In genomic region chr13:94411747-94412146, GRCh38 we compare ENCODE assay signal across 24 cellular contexts.
DNase-seq lines count a peak whose midpoint lies in the region; ATAC-seq lines count a peak whose summit lies in the region.
"Had no signal": no experiment of that assay in that cellular context is flagged by ENCODE, and none has a peak within 500 bp of the region (broad histone marks: within the 10 kb centered on the region; RNA-seq: fewer than 3 reads in every experiment).

No MANE protein-coding gene starts in this region.

- H3K79me2 ChIP-seq in ACC112 (ENCODE audit: control insufficient read depth, insufficient read depth, low read length, unreplicated experiment) = no peaks in the 10 kb centered on the region

- POLR2A ChIA-PET in activated CD4-positive, alpha-beta T cell treated with anti-CD3 and anti-CD28 coated beads for 36 hours (lab: Charles Lee) = no interaction called here

- H3K27ac ChIP-seq in ACC112 (ENCODE audit: low read depth, low read length) = no peak overlapping the region
- H3K27ac ChIP-seq: 22Rv1; BLaER1 treated with 17β-estradiol and CSF1 and Interleukin-3, amounts not matched to agents 10 nM and 100 nM; HL-60; PC-9 had no signal

- H3K9me3 Mint-ChIP-seq in activated CD4-positive, alpha-beta T cell treated with anti-CD3 and anti-CD28 coated beads for 36 hours (ENCODE audit: low read depth) = peaks cover 3% of the 10 kb centered on the region
- H3K9me3 Mint-ChIP-seq in activated naive CD4-positive, alpha-beta T cell treated with anti-CD3 and anti-CD28 coated beads for 36 hours = peaks cover 3% of the 10 kb centered on the region
- H3K9me3 Mint-ChIP-seq in activated naive CD4-positive, alpha-beta T cell treated with anti-CD3 and anti-CD28 coated beads, Interleukin-2, amount 10 ng/mL, durations not matched to agents 7 days and 5 days = peaks cover 1% of the 10 kb centered on the region
- peaks cover 4% of the 10 kb centered on the region for H3K9me3 Mint-ChIP-seq in activated T-helper 17 cell treated with anti-CD3 and anti-CD28 coated beads, Interleukin-2, amount 50 U/mL, for 72 hours

- H3K4me3 ChIP-seq in ACC112 (ENCODE audit: low read depth, low read length) = no peak overlapping the region
- H3K4me3 ChIP-seq: BLaER1 treated with 17β-estradiol and CSF1 and Interleukin-3, amounts not matched to agents 10 nM and 100 nM; HAP-1; PC-9 had no signal

- peak; percentile 29 for DNase-seq in activated CD4-positive, alpha-beta T cell treated with anti-CD3 and anti-CD28 coated beads for 36 hours
- no peak for DNase-seq in activated CD4-positive, alpha-beta T cell treated with anti-CD3 and anti-CD28 coated beads, Interleukin-2, amount 50 U/mL, for 48 hours
- no peak for DNase-seq in activated naive CD4-positive, alpha-beta T cell treated with anti-CD3 and anti-CD28 coated beads for 36 hours
- DNase-seq in activated naive CD4-positive, alpha-beta T cell treated with anti-CD3 and anti-CD28 coated beads, Interleukin-2, amount 10 ng/mL, durations not matched to agents 7 days and 5 days = no peak
- no peak for DNase-seq in NCI-H1694 treated with DMSO at 0.1 percent for 48 hours (lab: John Stamatoyannopoulos, UW)
- DNase-seq in cardiac septum (ENCODE audit: low spot score) = no peak
- DNase-seq: Caco-2; CD4-positive, alpha-beta memory T cell; DMS 273 treated with DMSO at 0.1 percent for 48 hours; DMS79 treated with DMSO at 0.1 percent for 48 hours; KG1; NCI-H1092; NCI-H1436; NCI-H1930; NCI-H510A; NCI-H748 treated with DMSO at 0.1 percent for 48 hours; PC-9; RPMI8226 had no signal

- CTCF ChIA-PET in activated CD4-positive, alpha-beta T cell treated with anti-CD3 and anti-CD28 coated beads for 36 hours (lab: Charles Lee) = interaction anchor here (1.6 kb wide), 1 partner anchor 14 kb away, joined by 4 read pairs; no protein-coding TSS in a partner anchor
- CTCF ChIA-PET in activated naive CD4-positive, alpha-beta T cell treated with anti-CD3 and anti-CD28 coated beads for 36 hours (lab: Charles Lee) = interaction anchor here (1.0 kb wide), 1 partner anchor 9 kb away, joined by 3 read pairs; no protein-coding TSS in a partner anchor
- CTCF ChIA-PET in activated naive CD4-positive, alpha-beta T cell treated with anti-CD3 and anti-CD28 coated beads, Interleukin-2, amount 10 ng/mL, durations not matched to agents 7 days and 5 days (lab: Charles Lee) = no interaction called here

- no peaks in the 10 kb centered on the region for H3K27me3 ChIP-seq in ACC112 (ENCODE audit: insufficient read depth, low read length)
- H3K27me3 ChIP-seq: BLaER1 treated with 17β-estradiol and CSF1 and Interleukin-3, amounts not matched to agents 10 nM and 100 nM had no signal

- no peak overlapping the region for H3K27ac Mint-ChIP-seq in activated CD4-positive, alpha-beta T cell treated with anti-CD3 and anti-CD28 coated beads for 36 hours
- H3K27ac Mint-ChIP-seq in activated naive CD4-positive, alpha-beta T cell treated with anti-CD3 and anti-CD28 coated beads for 36 hours = peak overlapping the region; percentile 8
- H3K27ac Mint-ChIP-seq in activated naive CD4-positive, alpha-beta T cell treated with anti-CD3 and anti-CD28 coated beads, Interleukin-2, amount 10 ng/mL, durations not matched to agents 7 days and 5 days = no peak overlapping the region
- H3K27ac Mint-ChIP-seq in activated T-helper 17 cell treated with anti-CD3 and anti-CD28 coated beads, Interleukin-2, amount 50 U/mL, for 72 hours = no peak overlapping the region
- H3K27ac Mint-ChIP-seq: CD4-positive, alpha-beta memory T cell had no signal

- no peak overlapping the region for H3K4me3 Mint-ChIP-seq in activated CD4-positive, alpha-beta T cell treated with anti-CD3 and anti-CD28 coated beads for 36 hours
- H3K4me3 Mint-ChIP-seq in activated naive CD4-positive, alpha-beta T cell treated with anti-CD3 and anti-CD28 coated beads for 36 hours = no peak overlapping the region
- H3K4me3 Mint-ChIP-seq in activated naive CD4-positive, alpha-beta T cell treated with anti-CD3 and anti-CD28 coated beads, Interleukin-2, amount 10 ng/mL, durations not matched to agents 7 days and 5 days = no peak overlapping the region
- H3K4me3 Mint-ChIP-seq in activated T-helper 17 cell treated with anti-CD3 and anti-CD28 coated beads, Interleukin-2, amount 50 U/mL, for 72 hours = no peak overlapping the region
- H3K4me3 Mint-ChIP-seq: CD4-positive, alpha-beta memory T cell had no signal

- peaks cover 16% of the 10 kb centered on the region for H3K27me3 Mint-ChIP-seq in activated CD4-positive, alpha-beta T cell treated with anti-CD3 and anti-CD28 coated beads for 36 hours
- H3K27me3 Mint-ChIP-seq in activated naive CD4-positive, alpha-beta T cell treated with anti-CD3 and anti-CD28 coated beads for 36 hours (ENCODE audit: low read depth) = peaks cover 10% of the 10 kb centered on the region
- H3K27me3 Mint-ChIP-seq in activated naive CD4-positive, alpha-beta T cell treated with anti-CD3 and anti-CD28 coated beads, Interleukin-2, amount 10 ng/mL, durations not matched to agents 7 days and 5 days = peaks cover 4% of the 10 kb centered on the region
- peaks cover 27% of the 10 kb centered on the region for H3K27me3 Mint-ChIP-seq in activated T-helper 17 cell treated with anti-CD3 and anti-CD28 coated beads, Interleukin-2, amount 50 U/mL, for 72 hours

- H2AFZ ChIP-seq in ACC112 (ENCODE audit: low read length, unreplicated experiment) = peak overlapping the region; percentile 62
- H2AFZ ChIP-seq: PC-9 had no signal

- H3K4me1 Mint-ChIP-seq in activated CD4-positive, alpha-beta T cell treated with anti-CD3 and anti-CD28 coated beads for 36 hours = peaks cover 36% of the 10 kb centered on the region
- H3K4me1 Mint-ChIP-seq in activated naive CD4-positive, alpha-beta T cell treated with anti-CD3 and anti-CD28 coated beads for 36 hours (ENCODE audit: low read depth) = peaks cover 16% of the 10 kb centered on the region
- H3K4me1 Mint-ChIP-seq in activated naive CD4-positive, alpha-beta T cell treated with anti-CD3 and anti-CD28 coated beads, Interleukin-2, amount 10 ng/mL, durations not matched to agents 7 days and 5 days = no peaks in the 10 kb centered on the region
- no peaks in the 10 kb centered on the region for H3K4me1 Mint-ChIP-seq in activated T-helper 17 cell treated with anti-CD3 and anti-CD28 coated beads, Interleukin-2, amount 50 U/mL, for 72 hours
- H3K4me1 Mint-ChIP-seq: CD4-positive, alpha-beta memory T cell had no signal

- intact Hi-C loops in activated CD4-positive, alpha-beta T cell treated with anti-CD3 and anti-CD28 coated beads for 36 hours (cut with DNase I, micrococcal nuclease) = no loop called here
- intact Hi-C loops in activated naive CD4-positive, alpha-beta T cell treated with anti-CD3 and anti-CD28 coated beads for 36 hours (cut with micrococcal nuclease) = no loop called here
- intact Hi-C loops in cardiac septum (cut with DNase I) = no loop called here

- no peaks in the 10 kb centered on the region for H3K4me1 ChIP-seq in ACC112 (ENCODE audit: control insufficient read depth, insufficient read depth, low read length, unreplicated experiment)
- H3K4me1 ChIP-seq: BLaER1 treated with 17β-estradiol and CSF1 and Interleukin-3, amounts not matched to agents 10 nM and 100 nM; Caco-2; HAP-1 had no signal

- peak; percentile 88 for ATAC-seq in activated CD4-positive, alpha-beta T cell treated with anti-CD3 and anti-CD28 coated beads for 36 hours
- peak; percentile 46 for ATAC-seq in activated T-helper 17 cell treated with anti-CD3 and anti-CD28 coated beads, Interleukin-2, amount 50 U/mL, for 72 hours (replicated peaks)

- H3K36me3 ChIP-seq in ACC112 (ENCODE audit: insufficient read depth, low read length) = no peaks in the 10 kb centered on the region
- H3K36me3 ChIP-seq: BLaER1 treated with 17β-estradiol and CSF1 and Interleukin-3, amounts not matched to agents 10 nM and 100 nM; HAP-1 had no signal

- peaks cover 5% of the 10 kb centered on the region for H3K36me3 Mint-ChIP-seq in activated CD4-positive, alpha-beta T cell treated with anti-CD3 and anti-CD28 coated beads for 36 hours (ENCODE audit: low read depth)
- H3K36me3 Mint-ChIP-seq in activated naive CD4-positive, alpha-beta T cell treated with anti-CD3 and anti-CD28 coated beads for 36 hours (ENCODE audit: low read depth) = no peaks in the 10 kb centered on the region
- no peaks in the 10 kb centered on the region for H3K36me3 Mint-ChIP-seq in activated naive CD4-positive, alpha-beta T cell treated with anti-CD3 and anti-CD28 coated beads, Interleukin-2, amount 10 ng/mL, durations not matched to agents 7 days and 5 days
- no peaks in the 10 kb centered on the region for H3K36me3 Mint-ChIP-seq in activated T-helper 17 cell treated with anti-CD3 and anti-CD28 coated beads, Interleukin-2, amount 50 U/mL, for 72 hours (ENCODE audit: low read depth)
